Comparison of ENCODE assay signal across 23 cellular contexts in the genomic region with DNA sequence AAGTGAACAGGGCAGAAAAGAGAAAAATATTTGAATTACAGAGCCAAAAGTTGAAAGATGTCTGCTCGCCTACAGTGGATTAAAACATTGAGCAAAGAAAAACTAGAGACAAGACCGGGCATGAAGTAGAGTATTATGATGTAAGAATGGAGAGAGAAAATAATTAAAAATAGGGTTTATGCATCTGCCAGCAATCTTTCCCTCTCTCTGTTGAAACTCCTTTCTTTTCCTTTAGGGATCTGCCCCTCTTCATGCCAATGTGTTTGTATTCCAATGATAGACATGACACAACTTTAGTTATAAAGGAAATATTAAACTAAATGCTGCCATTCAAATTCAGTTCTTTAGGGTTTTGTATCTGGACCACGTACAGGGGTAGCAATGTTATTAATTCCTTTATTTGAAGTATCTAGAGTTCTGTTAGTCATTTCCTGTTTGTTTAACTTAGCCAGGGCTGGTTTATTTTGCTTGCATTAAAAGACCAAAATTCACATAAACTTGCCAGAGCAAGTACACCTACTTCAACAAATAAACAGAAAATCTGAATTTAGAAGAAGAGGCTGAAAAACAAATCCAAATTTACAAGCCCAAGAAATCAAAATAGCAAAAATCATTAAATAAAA.
A peak's percentile ranks its signal among the peaks of the same experiment; 100 is the strongest.
DNase-seq lines count a peak whose midpoint lies in the region; TF ChIP-seq lines count a peak whose summit lies in the region.
"Had no signal": no experiment of that assay in that cellular context is flagged by ENCODE, and none has a peak within 500 bp of the region (broad histone marks: within the 10 kb centered on the region; RNA-seq: fewer than 3 reads in every experiment).

No MANE protein-coding gene starts in this region.

- H3K27me3 Mint-ChIP-seq in activated CD4-positive, alpha-beta memory T cell treated with anti-CD3 and anti-CD28 coated beads for 36 hours: no peaks in the 10 kb centered on the region
- H3K27me3 Mint-ChIP-seq: dendritic cell treated with granulocyte-macrophage colony-stimulating factor and Interleukin-4, amounts not matched to agents 40 ng/mL and 50 ng/mL, for 4 days had no signal

- H3K36me3 ChIP-seq in HUES6 (ENCODE audit: control insufficient read depth, insufficient read depth, low read length): no peaks in the 10 kb centered on the region
- no peaks in the 10 kb centered on the region for H3K36me3 ChIP-seq in hepatocyte (replicated peaks; ENCODE audit: insufficient read depth, low read depth)
- H3K36me3 ChIP-seq: ascending aorta, BE2C, esophagus muscularis mucosa, tibial artery, WERI-Rb-1 had no signal

- H4K20me1 ChIP-seq in hepatocyte (ENCODE audit: insufficient read depth, poor library complexity, severe bottlenecking): no peaks in the 10 kb centered on the region

- CTCF ChIA-PET in activated CD4-positive, alpha-beta memory T cell treated with anti-CD3 and anti-CD28 coated beads for 36 hours (lab: Charles Lee): interaction anchor here (1.0 kb wide), 1 partner anchor 1123 kb away, joined by 3 read pairs; no protein-coding TSS in a partner anchor

- no peaks in the 10 kb centered on the region for H3K9me2 ChIP-seq in hepatocyte (replicated peaks; ENCODE audit: insufficient read depth)

- no peak overlapping the region for H2AFZ ChIP-seq in hepatocyte

- POLR2A ChIA-PET in activated CD4-positive, alpha-beta memory T cell treated with anti-CD3 and anti-CD28 coated beads for 36 hours (lab: Charles Lee): no interaction called here

- 0 out of 2 replicates have a peak overlapping the region, but pooled peaks have one; percentile 14 for H3K27ac ChIP-seq in HUES6 (ENCODE audit: low read depth, low read length)
- no peak overlapping the region for H3K27ac ChIP-seq in hepatocyte
- H3K27ac ChIP-seq: ascending aorta, esophagus muscularis mucosa, tibial artery, WERI-Rb-1 had no signal

- H3K4me1 Mint-ChIP-seq in activated CD4-positive, alpha-beta memory T cell treated with anti-CD3 and anti-CD28 coated beads for 36 hours (ENCODE audit: low read depth): no peaks in the 10 kb centered on the region
- H3K4me1 Mint-ChIP-seq: stimulated activated effector memory CD8-positive, alpha-beta T cell treated with anti-CD3 and anti-CD28 coated beads, Interleukin-12 subunit alpha, Interleukin-12 subunit beta, amount 100 ng/mL, for 72 hours had no signal

- no peak overlapping the region for H3K4me3 ChIP-seq in HUES6 (ENCODE audit: low read depth, low read length)
- H3K4me3 ChIP-seq in fibroblast of mammary gland (ENCODE audit: control insufficient read depth, low read depth, low read length): no peak overlapping the region
- H3K4me3 ChIP-seq in hepatocyte: no peak overlapping the region
- H3K4me3 ChIP-seq: ascending aorta, esophagus muscularis mucosa, K562, tibial artery had no signal

- H3K27me3 ChIP-seq in HUES6 (ENCODE audit: control insufficient read depth, insufficient read depth, low read length) (no peaks in the 10 kb centered on the region), hepatocyte (no peaks in the 10 kb centered on the region)
- H3K27me3 ChIP-seq: ascending aorta, BE2C, esophagus muscularis mucosa, tibial artery had no signal

- no peaks in the 10 kb centered on the region for H3K9me3 Mint-ChIP-seq in activated CD4-positive, alpha-beta memory T cell treated with anti-CD3 and anti-CD28 coated beads for 36 hours
- H3K9me3 Mint-ChIP-seq: dendritic cell treated with granulocyte-macrophage colony-stimulating factor and Interleukin-4, amounts not matched to agents 40 ng/mL and 50 ng/mL, for 4 days; T-helper 1 cell treated with Interleukin-12 subunit alpha and Interleukin-12 subunit beta and Interleukin-4 antibody, amounts not matched to agents 30 μg/mL and 1 μg/mL, for 36 hours had no signal

- H3K79me2 ChIP-seq in hepatocyte: no peaks in the 10 kb centered on the region

- no peaks in the 10 kb centered on the region for H3K9me3 ChIP-seq in HUES6 (ENCODE audit: control insufficient read depth, insufficient read depth, low read depth, low read length)
- H3K9me3 ChIP-seq in hepatocyte (ENCODE audit: low read depth): no peaks in the 10 kb centered on the region
- H3K9me3 ChIP-seq: ascending aorta, BE2C, Caco-2, esophagus muscularis mucosa, tibial artery had no signal

- H3K4me3 Mint-ChIP-seq in activated CD4-positive, alpha-beta memory T cell treated with anti-CD3 and anti-CD28 coated beads for 36 hours: no peak overlapping the region
- H3K4me3 Mint-ChIP-seq: dendritic cell treated with granulocyte-macrophage colony-stimulating factor and Interleukin-4, amounts not matched to agents 40 ng/mL and 50 ng/mL, for 4 days; stimulated activated effector memory CD8-positive, alpha-beta T cell treated with anti-CD3 and anti-CD28 coated beads, Interleukin-12 subunit alpha, Interleukin-12 subunit beta, amount 100 ng/mL, for 72 hours; T-helper 1 cell treated with Interleukin-12 subunit alpha and Interleukin-12 subunit beta and Interleukin-4 antibody, amounts not matched to agents 30 μg/mL and 1 μg/mL, for 36 hours had no signal

- TF ChIP-seq CTCF in fibroblast of mammary gland (conservative IDR thresholded peaks at IDR 0.05; ENCODE audit: control insufficient read depth, insufficient read depth, low read depth, low read length): no peak
- TF ChIP-seq CTCF in hepatocyte (IDR thresholded peaks at IDR 0.05; ENCODE audit: poor library complexity): no peak

- DNase-seq in amniotic epithelial cell (ENCODE audit: low read depth) (peak; percentile 7), fibroblast of mammary gland (ENCODE audit: low read depth) (peak; percentile 32), renal cortical epithelial cell (ENCODE audit: low read depth) (peak; percentile 54), ecto neural progenitor cell (ENCODE audit: low spot score) (no peak), foreskin melanocyte (no peak), hepatocyte (ENCODE audit: low spot score) (no peak)
- DNase-seq in activated CD4-positive, alpha-beta memory T cell treated with anti-CD3 and anti-CD28 coated beads for 36 hours: no peak
- DNase-seq: activated CD4-positive, alpha-beta T cell treated with anti-CD3 and anti-CD28 coated beads, Interleukin-2, amount 50 U/mL, for 48 hours; activated naive CD4-positive, alpha-beta T cell treated with Interleukin-2 at 50 U/mL for 16 hours; BE2C; Caco-2; NCI-H1048; NCI-H526; SIG-M5; tibial artery; WERI-Rb-1 had no signal

- intact Hi-C loops in activated CD4-positive, alpha-beta memory T cell treated with anti-CD3 and anti-CD28 coated beads for 36 hours (cut with micrococcal nuclease): no loop called here

- H3K27ac Mint-ChIP-seq in activated CD4-positive, alpha-beta memory T cell treated with anti-CD3 and anti-CD28 coated beads for 36 hours: no peak overlapping the region
- H3K27ac Mint-ChIP-seq: dendritic cell treated with granulocyte-macrophage colony-stimulating factor and Interleukin-4, amounts not matched to agents 40 ng/mL and 50 ng/mL, for 4 days; stimulated activated effector memory CD8-positive, alpha-beta T cell treated with anti-CD3 and anti-CD28 coated beads, Interleukin-12 subunit alpha, Interleukin-12 subunit beta, amount 100 ng/mL, for 72 hours; T-helper 1 cell treated with Interleukin-12 subunit alpha and Interleukin-12 subunit beta and Interleukin-4 antibody, amounts not matched to agents 30 μg/mL and 1 μg/mL, for 36 hours had no signal

- peaks cover 5% of the 10 kb centered on the region; the same call in 1 of the 2 replicates for H3K4me1 ChIP-seq in HUES6 (ENCODE audit: control insufficient read depth, insufficient read depth, low read length)
- no peaks in the 10 kb centered on the region for H3K4me1 ChIP-seq in hepatocyte (ENCODE audit: insufficient read depth)
- H3K4me1 ChIP-seq: ascending aorta, Caco-2, esophagus muscularis mucosa, tibial artery had no signal

- no peaks in the 10 kb centered on the region for H3K36me3 Mint-ChIP-seq in activated CD4-positive, alpha-beta memory T cell treated with anti-CD3 and anti-CD28 coated beads for 36 hours
- H3K36me3 Mint-ChIP-seq: stimulated activated effector memory CD8-positive, alpha-beta T cell treated with anti-CD3 and anti-CD28 coated beads, Interleukin-12 subunit alpha, Interleukin-12 subunit beta, amount 100 ng/mL, for 72 hours had no signal

- H3K9ac ChIP-seq in HUES6 (ENCODE audit: low read length): no peak overlapping the region

- H3K4me2 ChIP-seq in hepatocyte: no peak overlapping the region

- 61% methylated on average over 3 of the region's 3 CpGs for WGBS in hepatocyte (ENCODE audit: low lambda C conversion rate, missing lambda C conversion rate)

Comparison
In these comparisons a context has a peak if more than half of its experiments do, and no peak if none do; other contexts are left out.
1. DNase-seq: peak in amniotic epithelial cell (single experiment), fibroblast of mammary gland (single experiment) and renal cortical epithelial cell (single experiment); none in ecto neural progenitor cell (single experiment), foreskin melanocyte (single experiment), hepatocyte (single experiment) and activated CD4-positive, alpha-beta memory T cell treated with anti-CD3 and anti-CD28 coated beads for 36 hours (single experiment).